12 cellular contexts compared by ENCODE assay signal in genomic region chr4:74111990-74112389, GRCh38. TPM values are rescaled to one million over a fixed set of nuclear protein-coding genes. Genes with fewer than 3 reads are reported as not detected.
A peak's percentile ranks its signal among the peaks of the same experiment; 100 is the strongest.
DNase-seq lines count a peak whose midpoint lies in the region; FAIRE-seq and TF ChIP-seq lines count a peak whose summit lies in the region.
"Had no signal": no experiment of that assay in that cellular context is flagged by ENCODE, and none has a peak within 500 bp of the region (broad histone marks: within the 10 kb centered on the region; RNA-seq: fewer than 3 reads in every experiment).

No MANE protein-coding gene starts in this region.

- H3K23ac ChIP-seq in neuronal stem cell (ENCODE audit: low read depth, low read length, poor library complexity), result no peak overlapping the region

- H4K91ac ChIP-seq in neuronal stem cell (ENCODE audit: low read depth, low read length, poor library complexity), result no peak overlapping the region

- no peak overlapping the region for H2BK15ac ChIP-seq in neuronal stem cell (ENCODE audit: low read length)

- peak overlapping the region; percentile 32 for H2BK120ac ChIP-seq in neuronal stem cell (ENCODE audit: low read depth, low read length)

- no peak overlapping the region for H3K9ac ChIP-seq in neuronal stem cell (ENCODE audit: low read depth, low read length, poor library complexity)

- H3K27ac ChIP-seq in neuronal stem cell (replicated peaks; ENCODE audit: low read length), result no peak overlapping the region
- H3K27ac ChIP-seq: VCaP had no signal

- H3K4me1 ChIP-seq in neuronal stem cell (ENCODE audit: control insufficient read depth in 2 of 2, insufficient read depth in 1 of 2, low read depth in 1 of 2, low read length in 2 of 2), result peaks cover 0 to 21% of the 10 kb centered on the region in 2 donors

- no peak overlapping the region for H2BK5ac ChIP-seq in neuronal stem cell (ENCODE audit: low read length)

- no peak overlapping the region for H2AK5ac ChIP-seq in neuronal stem cell (ENCODE audit: low read depth, low read length)

- H3K27me3 ChIP-seq in neuronal stem cell (ENCODE audit: control insufficient read depth in 3 of 3, insufficient read depth in 3 of 3, low read depth in 1 of 3, low read length in 3 of 3), result no peaks in the 10 kb centered on the region
- H3K27me3 ChIP-seq: sigmoid colon had no signal

- H3K4me3 ChIP-seq in AG10803 (ENCODE audit: low read length), result no peak overlapping the region
- H3K4me3 ChIP-seq in fibroblast of mammary gland (ENCODE audit: control insufficient read depth, low read depth, low read length), result no peak overlapping the region
- H3K4me3 ChIP-seq in neuronal stem cell (ENCODE audit: low read length in 2 of 2), result no peak overlapping the region
- H3K4me3 ChIP-seq: sigmoid colon had no signal

- no peaks in the 10 kb centered on the region for H3K79me1 ChIP-seq in neuronal stem cell (ENCODE audit: low read depth, low read length)

- H3K9me3 ChIP-seq in neuronal stem cell (replicated peaks in 1 of 2; ENCODE audit: control insufficient read depth in 2 of 2, insufficient read depth in 1 of 2, low read depth in 1 of 2, low read length in 2 of 2), result no peaks in the 10 kb centered on the region
- H3K9me3 ChIP-seq: sigmoid colon had no signal

- no peak overlapping the region for H4K8ac ChIP-seq in neuronal stem cell (ENCODE audit: low read depth, low read length)

- TF ChIP-seq CTCF in AG10803 (conservative IDR thresholded peaks at IDR 0.05; ENCODE audit: low read length) (no peak), fibroblast of mammary gland (conservative IDR thresholded peaks at IDR 0.05; ENCODE audit: control insufficient read depth, insufficient read depth, low read depth, low read length) (no peak)

- H3K14ac ChIP-seq in neuronal stem cell (ENCODE audit: low read length), result no peak overlapping the region

- no peak overlapping the region for H3K4ac ChIP-seq in neuronal stem cell (ENCODE audit: low read length)

- H3K4me2 ChIP-seq in neuronal stem cell (ENCODE audit: insufficient read depth, low read length, poor library complexity, severe bottlenecking), result no peak overlapping the region

- no CpG with 5 or more reads among the region's 5 CpGs for WGBS in neuronal stem cell (ENCODE audit: extremely low coverage in 2 of 2, insufficient read length in 2 of 2, insufficient replicate concordance in 1 of 2), 2 donors

- peak; percentile 72 for DNase-seq in AG10803 (ENCODE audit: low read depth)
- peak; percentile 82 for DNase-seq in amniotic epithelial cell (ENCODE audit: low read depth)
- DNase-seq in fibroblast of mammary gland (ENCODE audit: low read depth), result peak; percentile 88
- no peak for DNase-seq in neuronal stem cell (ENCODE audit: low spot score)
- no peak for DNase-seq in NCI-H526 treated with DMSO at 0.1 percent for 48 hours (lab: John Stamatoyannopoulos, UW)
- DNase-seq in GM19239 (ENCODE audit: insufficient read length, low spot score), result no peak
- no peak for DNase-seq in COR-L47 (lab: John Stamatoyannopoulos, UW)
- DNase-seq in NAMALWA (ENCODE audit: low spot score), result no peak
- DNase-seq: NCI-H146, sigmoid colon had no signal

- H3K36me3 ChIP-seq in neuronal stem cell (replicated peaks in 1 of 2; ENCODE audit: control insufficient read depth in 2 of 2, insufficient read depth in 2 of 2, low read length in 2 of 2), result no peaks in the 10 kb centered on the region
- H3K36me3 ChIP-seq: sigmoid colon had no signal

- no peak overlapping the region for H3K18ac ChIP-seq in neuronal stem cell (ENCODE audit: low read length)

- H2BK12ac ChIP-seq in neuronal stem cell (ENCODE audit: low read length), result no peak overlapping the region

- H2AFZ ChIP-seq in neuronal stem cell (ENCODE audit: low read length), result peak overlapping the region; percentile 57

- no peak for FAIRE-seq in GM19239 (lab: Jason Lieb, UNC)
- FAIRE-seq: endometrium had no signal

RNA-seq across cellular contexts. Expression of gene CXCL2, which starts 13.0 kb away (rescaled TPM):
- 0.25 TPM for polyA plus RNA-seq in neuronal stem cell (2013, experiment 1 of 2)
- polyA plus RNA-seq in neuronal stem cell (2013, experiment 2 of 2), result 0.28 TPM

RNA-seq across cellular contexts. Expression of gene MTHFD2L, which starts 45.9 kb away (rescaled TPM):
- polyA plus RNA-seq in neuronal stem cell (2013, experiment 1 of 2), result 8.4 TPM
- 8.6 TPM for polyA plus RNA-seq in neuronal stem cell (2013, experiment 2 of 2)

Comparison
In these comparisons a context has a peak if more than half of its experiments do, and no peak if none do; other contexts are left out.
1. DNase-seq: peak in AG10803 (single experiment), amniotic epithelial cell (single experiment) and fibroblast of mammary gland (single experiment); none in neuronal stem cell (single experiment), NCI-H526 treated with DMSO at 0.1 percent for 48 hours (single experiment), GM19239 (single experiment), COR-L47 (single experiment) and NAMALWA (single experiment).